Comparison of ENCODE assay signal across 16 cellular contexts in the genomic region with DNA sequence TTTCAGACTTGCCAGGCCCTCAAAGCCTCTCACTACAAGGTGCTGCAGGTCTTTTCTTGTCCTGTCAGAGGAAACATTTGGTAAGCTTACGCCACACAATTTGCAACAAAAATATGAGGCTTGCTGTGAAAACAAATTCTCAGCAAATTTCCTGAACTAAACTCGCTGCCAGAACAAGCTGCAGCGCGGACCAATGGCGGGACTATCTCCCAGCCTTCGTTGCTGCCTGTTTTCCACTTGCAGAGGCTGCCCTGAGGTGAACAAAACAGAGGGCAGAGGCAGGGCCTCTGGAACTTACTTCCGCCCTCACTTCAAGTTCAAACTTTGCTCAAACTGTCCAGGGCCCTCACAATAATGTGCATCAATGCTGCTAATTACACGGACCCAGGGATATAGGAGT. TPM values are rescaled to one million over a fixed set of nuclear protein-coding genes. Genes with fewer than 3 reads are reported as not detected.
DNase-seq lines count a peak whose midpoint lies in the region; ATAC-seq, FAIRE-seq and TF ChIP-seq lines count a peak whose summit lies in the region.
"Had no signal": no experiment of that assay in that cellular context is flagged by ENCODE, and none has a peak within 500 bp of the region (broad histone marks: within the 10 kb centered on the region; RNA-seq: fewer than 3 reads in every experiment).

No MANE protein-coding gene starts in this region.

- POLR2A ChIA-PET in T-cell (lab: Charles Lee): no interaction called here
- POLR2A ChIA-PET in endothelial cell of umbilical vein (lab: Charles Lee): no interaction called here

- FAIRE-seq in endothelial cell of umbilical vein (lab: Jason Lieb, UNC): no peak

- H3K4me2 ChIP-seq in endothelial cell of umbilical vein (ENCODE audit: insufficient read depth, low read length): peak overlapping the region; percentile 19

- no peak overlapping the region for H3K4me3 ChIP-seq in endothelial cell of umbilical vein (replicated peaks in 1 of 3; ENCODE audit: insufficient read depth in 1 of 3, low read depth in 1 of 3, low read length in 3 of 3)
- H3K4me3 ChIP-seq: gastroesophageal sphincter, lung, psoas muscle had no signal

- H3K36me3 ChIP-seq in endothelial cell of umbilical vein (ENCODE audit: control insufficient read depth in 2 of 2, extremely low read depth in 1 of 2, insufficient read depth in 2 of 2, low read length in 2 of 2): peaks cover 0 to 3% of the 10 kb centered on the region in 2 experiments

- no peaks in the 10 kb centered on the region for H3K9me3 Mint-ChIP-seq in activated T-cell treated with anti-CD3 and anti-CD28 coated beads, Interleukin-2, amount 50 U/mL, for 24 hours
- no peaks in the 10 kb centered on the region for H3K9me3 Mint-ChIP-seq in T-cell
- H3K9me3 Mint-ChIP-seq in stimulated activated effector memory CD8-positive, alpha-beta T cell treated with anti-CD3 and anti-CD28 coated beads, Interleukin-12 subunit alpha, Interleukin-12 subunit beta, amount 100 ng/mL, for 72 hours: no peaks in the 10 kb centered on the region
- H3K9me3 Mint-ChIP-seq: nephron had no signal

- ATAC-seq in T-cell (replicated peaks in 1 of 4) (no peak), HG03457 (IDR thresholded peaks at IDR 0.05; ENCODE audit: unreplicated experiment) (no peak)
- ATAC-seq in stimulated activated effector memory CD8-positive, alpha-beta T cell treated with anti-CD3 and anti-CD28 coated beads, Interleukin-12 subunit alpha, Interleukin-12 subunit beta, amount 100 ng/mL, for 72 hours: no peak
- ATAC-seq: gastroesophageal sphincter; psoas muscle; stimulated activated naive CD8-positive, alpha-beta T cell treated with anti-CD3 and anti-CD28 coated beads, Interleukin-15, Interleukin-2, amounts not matched to agents 100 U/mL and 50 U/mL, for 24 hours had no signal

- peaks cover 3% of the 10 kb centered on the region for H3K79me2 ChIP-seq in endothelial cell of umbilical vein (ENCODE audit: control insufficient read depth, insufficient read depth, low read length)

- TF ChIP-seq POLR2A in endothelial cell of umbilical vein (IDR thresholded peaks at IDR 0.05; ENCODE audit: low read depth, low read length): no peak

- no peak overlapping the region for H3K4me3 Mint-ChIP-seq in activated T-cell treated with anti-CD3 and anti-CD28 coated beads, Interleukin-2, amount 50 U/mL, for 24 hours
- H3K4me3 Mint-ChIP-seq in T-cell: no peak overlapping the region
- no peak overlapping the region for H3K4me3 Mint-ChIP-seq in stimulated activated effector memory CD8-positive, alpha-beta T cell treated with anti-CD3 and anti-CD28 coated beads, Interleukin-12 subunit alpha, Interleukin-12 subunit beta, amount 100 ng/mL, for 72 hours
- H3K4me3 Mint-ChIP-seq: nephron had no signal

- H3K36me3 Mint-ChIP-seq in activated T-cell treated with anti-CD3 and anti-CD28 coated beads, Interleukin-2, amount 50 U/mL, for 24 hours (ENCODE audit: low read depth): peaks cover 95% of the 10 kb centered on the region
- H3K36me3 Mint-ChIP-seq in T-cell: peaks cover 21% of the 10 kb centered on the region
- peaks cover 66% of the 10 kb centered on the region for H3K36me3 Mint-ChIP-seq in stimulated activated effector memory CD8-positive, alpha-beta T cell treated with anti-CD3 and anti-CD28 coated beads, Interleukin-12 subunit alpha, Interleukin-12 subunit beta, amount 100 ng/mL, for 72 hours

- H3K9me1 ChIP-seq in endothelial cell of umbilical vein (replicated peaks; ENCODE audit: control insufficient read depth, extremely low read depth, insufficient read depth, low read length): no peaks in the 10 kb centered on the region

- CTCF ChIA-PET in T-cell (lab: Charles Lee) (interaction anchor here in 1 of 2 donors (0.6 kb wide), 1 partner anchor 125 kb away, joined by 3 read pairs; no protein-coding TSS in a partner anchor), endothelial cell of umbilical vein (lab: Charles Lee) (no interaction called here)

- H3K4me1 Mint-ChIP-seq in activated T-cell treated with anti-CD3 and anti-CD28 coated beads, Interleukin-2, amount 50 U/mL, for 24 hours (ENCODE audit: low read depth): peaks cover 58% of the 10 kb centered on the region
- peaks cover 48 to 65% (median 55%) of the 10 kb centered on the region in 3 donors for H3K4me1 Mint-ChIP-seq in T-cell
- peaks cover 44% of the 10 kb centered on the region for H3K4me1 Mint-ChIP-seq in stimulated activated effector memory CD8-positive, alpha-beta T cell treated with anti-CD3 and anti-CD28 coated beads, Interleukin-12 subunit alpha, Interleukin-12 subunit beta, amount 100 ng/mL, for 72 hours

- H3K27me3 Mint-ChIP-seq in activated T-cell treated with anti-CD3 and anti-CD28 coated beads, Interleukin-2, amount 50 U/mL, for 24 hours: no peaks in the 10 kb centered on the region
- H3K27me3 Mint-ChIP-seq in T-cell: no peaks in the 10 kb centered on the region

- peaks cover 59% of the 10 kb centered on the region for H3K4me1 ChIP-seq in endothelial cell of umbilical vein (ENCODE audit: control insufficient read depth, extremely low read depth, insufficient read depth, low read length)
- H3K4me1 ChIP-seq: Caco-2 had no signal

- intact Hi-C loops in endothelial cell of umbilical vein (cut with micrococcal nuclease): no loop called here

- TF ChIP-seq CTCF in endothelial cell of umbilical vein (IDR thresholded peaks at IDR 0.05; ENCODE audit: extremely low read depth in 1 of 2, insufficient read depth in 1 of 2, low read depth in 1 of 2, low read length in 2 of 2): no peak

- H2AFZ ChIP-seq in endothelial cell of umbilical vein (ENCODE audit: low read depth, low read length): no peak overlapping the region

- H3K27me3 ChIP-seq in endothelial cell of umbilical vein (ENCODE audit: control insufficient read depth in 2 of 2, insufficient read depth in 2 of 2, low read length in 2 of 2): no peaks in the 10 kb centered on the region
- H3K27me3 ChIP-seq: gastroesophageal sphincter had no signal

- peak overlapping the region; percentile 78 for H3K27ac Mint-ChIP-seq in activated T-cell treated with anti-CD3 and anti-CD28 coated beads, Interleukin-2, amount 50 U/mL, for 24 hours
- H3K27ac Mint-ChIP-seq in T-cell: peak overlapping the region; percentile 65 to 80
- peak overlapping the region; percentile 84 for H3K27ac Mint-ChIP-seq in stimulated activated effector memory CD8-positive, alpha-beta T cell treated with anti-CD3 and anti-CD28 coated beads, Interleukin-12 subunit alpha, Interleukin-12 subunit beta, amount 100 ng/mL, for 72 hours
- H3K27ac Mint-ChIP-seq: nephron had no signal

- no peak for DNase-seq in activated T-cell treated with anti-CD3 and anti-CD28 coated beads, Interleukin-2, amount 50 U/mL, for 24 hours
- no peak for DNase-seq in activated T-cell treated with anti-CD3 and anti-CD28 coated beads for 4 hours
- DNase-seq in T-cell: no peak
- peak; percentile 81 for DNase-seq in endothelial cell of umbilical vein (ENCODE audit: low read depth, low spot score)
- DNase-seq in stimulated activated effector memory CD8-positive, alpha-beta T cell treated with anti-CD3 and anti-CD28 coated beads, Interleukin-12 subunit alpha, Interleukin-12 subunit beta, amount 100 ng/mL, for 72 hours (ENCODE audit: low spot score in 2 of 2): no peak
- DNase-seq in mucosa of gallbladder (ENCODE audit: low spot score): no peak
- no peak for DNase-seq in NCI-H345 (lab: John Stamatoyannopoulos, UW)
- DNase-seq: Caco-2; central memory CD4-positive, alpha-beta T cell; NCI-H524 treated with DMSO at 0.1 percent for 48 hours; stimulated activated naive CD8-positive, alpha-beta T cell treated with anti-CD3 and anti-CD28 coated beads, Interleukin-15, Interleukin-2, amounts not matched to agents 100 U/mL and 50 U/mL, for 24 hours had no signal

- no TSS peak for BruUV-seq in endothelial cell of umbilical vein (replicated peaks; lab: Mats Ljungman, UMichigan)

- H3K9me3 ChIP-seq in endothelial cell of umbilical vein (replicated peaks; ENCODE audit: control insufficient read depth, insufficient read depth, low read length): no peaks in the 10 kb centered on the region
- H3K9me3 ChIP-seq: Caco-2, gastroesophageal sphincter, psoas muscle had no signal

- H3K9ac ChIP-seq in endothelial cell of umbilical vein (replicated peaks; ENCODE audit: extremely low read depth, insufficient read depth, low read length): no peak overlapping the region

- no peaks in the 10 kb centered on the region for H4K20me1 ChIP-seq in endothelial cell of umbilical vein (replicated peaks; ENCODE audit: control insufficient read depth, extremely low read depth, insufficient read depth, low read length)

- no peak overlapping the region for H3K27ac ChIP-seq in endothelial cell of umbilical vein (ENCODE audit: insufficient read depth, low read depth, low read length)
- H3K27ac ChIP-seq: gastroesophageal sphincter had no signal

- dilution Hi-C loops in endothelial cell of umbilical vein (cut with MboI; ENCODE audit: extremely low pct_ligation_motif_present, low sequenced_read_pairs): no loop called here

TF ChIP-seq in endothelial cell of umbilical vein, 7 proteins besides CTCF, POLR2A, EP300 and RAD21:
- TF ChIP-seq GATA2 (IDR thresholded peaks at IDR 0.05; ENCODE audit: insufficient read depth, insufficient read length, low read depth, low read length) (no peak), MAX (IDR thresholded peaks at IDR 0.05; ENCODE audit: insufficient read depth, insufficient read length) (no peak)

RNA-seq across cellular contexts. Expression of gene UQCC2, which starts 12.4 kb away (rescaled TPM):
- 10 to 100 TPM; 17.2 to 36.2 (median 32.7) TPM for total RNA-seq in T-cell
- 91.5 and 95.3 TPM in 2 replicates for total RNA-seq in endothelial cell of umbilical vein
- 46.3 and 52.1 TPM in 2 replicates for polyA plus RNA-seq in endothelial cell of umbilical vein
- polyA plus RNA-seq in endothelial cell of umbilical vein (2011; cell fraction: cytosol; rRNA removed): 52.0 and 53.8 TPM in 2 replicates
- polyA plus RNA-seq in endothelial cell of umbilical vein (2011; cell fraction: nucleus; rRNA removed): 30.2 and 30.6 TPM in 2 replicates
- 115 and 117 TPM in 2 replicates for polyA plus RNA-seq in endothelial cell of umbilical vein (2012)
- 17.2 and 25.5 TPM in 2 replicates for polyA minus RNA-seq in endothelial cell of umbilical vein
- 35.3 TPM for polyA minus RNA-seq in endothelial cell of umbilical vein (2011; cell fraction: cytosol; rRNA and poly(A)+ RNA removed)
- 6.7 and 8.2 TPM in 2 replicates for polyA minus RNA-seq in endothelial cell of umbilical vein (2011; cell fraction: nucleus; rRNA and poly(A)+ RNA removed)
- total RNA-seq in mucosa of gallbladder: 44.3 TPM

RNA-seq across cellular contexts. Expression of gene IP6K3, which starts 47.6 kb away (rescaled TPM):
- total RNA-seq in T-cell: not detected
- not detected in 2 replicates for total RNA-seq in endothelial cell of umbilical vein
- not detected in 2 replicates for polyA plus RNA-seq in endothelial cell of umbilical vein
- polyA plus RNA-seq in endothelial cell of umbilical vein (2011; cell fraction: cytosol; rRNA removed): not detected in 2 replicates
- polyA plus RNA-seq in endothelial cell of umbilical vein (2011; cell fraction: nucleus; rRNA removed): not detected in 2 replicates
- polyA plus RNA-seq in endothelial cell of umbilical vein (2012): not detected in 2 replicates
- not detected in 2 replicates for polyA minus RNA-seq in endothelial cell of umbilical vein
- polyA minus RNA-seq in endothelial cell of umbilical vein (2011; cell fraction: cytosol; rRNA and poly(A)+ RNA removed): not detected
- polyA minus RNA-seq in endothelial cell of umbilical vein (2011; cell fraction: nucleus; rRNA and poly(A)+ RNA removed): not detected in 2 replicates
- 0.26 TPM for total RNA-seq in mucosa of gallbladder
